Comparison of ENCODE assay signal across 18 cellular contexts in genomic region chr12:57625261-57626032, GRCh38.
"Had no signal": no experiment of that assay in that cellular context is flagged by ENCODE, and none has a peak within 500 bp of the region (broad histone marks: within the 10 kb centered on the region; RNA-seq: fewer than 3 reads in every experiment).

No MANE protein-coding gene starts in this region.

- H3K9me3 ChIP-seq: upper lobe of left lung had no signal

- H3K36me3 ChIP-seq: upper lobe of left lung had no signal

- H3K27ac ChIP-seq: upper lobe of left lung, WERI-Rb-1 had no signal

- H3K4me3 ChIP-seq: upper lobe of left lung had no signal

- ATAC-seq: activated CD8-positive, alpha-beta T cell treated with anti-CD3 and anti-CD28 coated beads, Interleukin-2, amount 10 ng/mL, durations not matched to agents 7 days and 5 days; activated naive CD8-positive, alpha-beta T cell treated with anti-CD3 and anti-CD28 coated beads, Interleukin-2, amount 50 U/mL, for 24 hours; esophagus mucosa; stimulated activated naive CD8-positive, alpha-beta T cell treated with anti-CD3 and anti-CD28 coated beads, Interleukin-15, Interleukin-2, amounts not matched to agents 100 U/mL and 50 U/mL, for 24 hours had no signal

- DNase-seq: activated CD4-positive, alpha-beta T cell treated with anti-CD3 and anti-CD28 coated beads for 1 hour; activated CD4-positive, alpha-beta T cell treated with anti-CD3 and anti-CD28 coated beads, Interleukin-2, amount 50 U/mL, for 1 hour; activated CD8-positive, alpha-beta T cell treated with anti-CD3 and anti-CD28 coated beads, Interleukin-2, amount 10 ng/mL, durations not matched to agents 7 days and 5 days; activated naive CD4-positive, alpha-beta T cell treated with anti-CD3 and anti-CD28 coated beads, Interleukin-2, amount 50 U/mL, for 16 hours; activated naive CD8-positive, alpha-beta T cell treated with anti-CD3 and anti-CD28 coated beads, Interleukin-2, amount 50 U/mL, for 24 hours; activated T-cell treated with anti-CD3 and anti-CD28 coated beads, Interleukin-2, amount 50 U/mL, for 48 hours; effector CD4-positive, alpha-beta T cell; foreskin melanocyte; hippocampal formation; nucleus accumbens; stimulated activated CD4-positive, alpha-beta T cell treated with anti-CD3 and anti-CD28 coated beads, Interleukin-4, amount 100 ng/mL, for 24 hours; stimulated activated naive CD8-positive, alpha-beta T cell treated with anti-CD3 and anti-CD28 coated beads, Interleukin-15, Interleukin-2, amounts not matched to agents 100 U/mL and 50 U/mL, for 24 hours; T-helper 1 cell; WERI-Rb-1 had no signal

- FAIRE-seq: endothelial cell of umbilical vein, TTC549 had no signal
